In genomic region chr5:176994460-176995121, GRCh38 we compare ENCODE assay signal across 8 cellular contexts. TPM values are rescaled to one million over a fixed set of nuclear protein-coding genes. Genes with fewer than 3 reads are reported as not detected.
DNase-seq lines count a peak whose midpoint lies in the region; ATAC-seq and TF ChIP-seq lines count a peak whose summit lies in the region.

No MANE protein-coding gene starts in this region.

- TF ChIP-seq CTCF in esophagus squamous epithelium (IDR thresholded peaks at IDR 0.05) (no peak), esophagus muscularis mucosa (IDR thresholded peaks at IDR 0.05) (no peak)

- no peaks in the 10 kb centered on the region for H3K27me3 ChIP-seq in esophagus squamous epithelium
- H3K27me3 ChIP-seq in esophagus muscularis mucosa, result no peaks in the 10 kb centered on the region

- intact Hi-C loops in esophagus squamous epithelium (cut with DNase I), result no loop called here
- intact Hi-C loops in esophagus muscularis mucosa (cut with DNase I), result no loop called here

- TF ChIP-seq EP300 in esophagus muscularis mucosa (IDR thresholded peaks at IDR 0.05), result no peak

- H3K4me3 ChIP-seq in esophagus squamous epithelium (no peak overlapping the region), esophagus muscularis mucosa (no peak overlapping the region)

- H3K27ac ChIP-seq in esophagus squamous epithelium (peak overlapping the region; percentile 42 to 72 (median 50)), esophagus muscularis mucosa (replicated peaks in 1 of 4) (peak overlapping the region in 2 of 4 donors; percentile 19 to 20)

- H3K9me3 Mint-ChIP-seq in activated CD8-positive, alpha-beta T cell treated with anti-CD3 and anti-CD28 coated beads, Interleukin-2, amount 10 ng/mL, durations not matched to agents 7 days and 5 days (ENCODE audit: insufficient read depth), result peaks cover 5% of the 10 kb centered on the region

- H3K4me3 Mint-ChIP-seq in activated CD8-positive, alpha-beta T cell treated with anti-CD3 and anti-CD28 coated beads, Interleukin-2, amount 10 ng/mL, durations not matched to agents 7 days and 5 days, result no peak overlapping the region

- H3K4me1 Mint-ChIP-seq in activated CD8-positive, alpha-beta T cell treated with anti-CD3 and anti-CD28 coated beads, Interleukin-2, amount 10 ng/mL, durations not matched to agents 7 days and 5 days (ENCODE audit: low read depth), result peaks cover 26% of the 10 kb centered on the region

- H3K36me3 Mint-ChIP-seq in activated CD8-positive, alpha-beta T cell treated with anti-CD3 and anti-CD28 coated beads, Interleukin-2, amount 10 ng/mL, durations not matched to agents 7 days and 5 days (ENCODE audit: low read depth), result peaks cover 33% of the 10 kb centered on the region

- POLR2A ChIA-PET in activated CD8-positive, alpha-beta T cell treated with anti-CD3 and anti-CD28 coated beads, Interleukin-2, amount 10 ng/mL, durations not matched to agents 7 days and 5 days (lab: Charles Lee), result no interaction called here

- H3K27me3 Mint-ChIP-seq in activated CD8-positive, alpha-beta T cell treated with anti-CD3 and anti-CD28 coated beads, Interleukin-2, amount 10 ng/mL, durations not matched to agents 7 days and 5 days (ENCODE audit: low read depth), result no peaks in the 10 kb centered on the region

- CTCF ChIA-PET in activated CD8-positive, alpha-beta T cell treated with anti-CD3 and anti-CD28 coated beads, Interleukin-2, amount 10 ng/mL, durations not matched to agents 7 days and 5 days (lab: Charles Lee), result no interaction called here

- H3K27ac Mint-ChIP-seq in activated CD8-positive, alpha-beta T cell treated with anti-CD3 and anti-CD28 coated beads, Interleukin-2, amount 10 ng/mL, durations not matched to agents 7 days and 5 days, result no peak overlapping the region

- H3K4me1 ChIP-seq in esophagus squamous epithelium, result peaks cover 0 to 30% (median 6%) of the 10 kb centered on the region in 3 donors
- H3K4me1 ChIP-seq in esophagus muscularis mucosa, result peaks cover 10 to 26% (median 21%) of the 10 kb centered on the region in 4 donors

- peak; percentile 42 for ATAC-seq in GM19395 (IDR thresholded peaks at IDR 0.05; ENCODE audit: unreplicated experiment)
- no peak for ATAC-seq in activated CD8-positive, alpha-beta T cell treated with anti-CD3 and anti-CD28 coated beads, Interleukin-2, amount 10 ng/mL, durations not matched to agents 7 days and 5 days

- H3K9me3 ChIP-seq in esophagus squamous epithelium (no peaks in the 10 kb centered on the region), esophagus muscularis mucosa (peaks cover 0 to 7% (median 0%) of the 10 kb centered on the region in 4 donors)

- WGBS in esophagus squamous epithelium, 2 donors, result 44 to 71% methylated on average over 6 to 7 of the region's 7 CpGs
- 61% methylated on average over 7 of the region's 7 CpGs for WGBS in esophagus muscularis mucosa

- TF ChIP-seq POLR2A in esophagus squamous epithelium (IDR thresholded peaks at IDR 0.05) (no peak), esophagus muscularis mucosa (IDR thresholded peaks at IDR 0.05; ENCODE audit: low read depth) (no peak)

- peak; percentile 93 to 99 for DNase-seq in NOMO-1 (lab: John Stamatoyannopoulos, UW; ENCODE audit: unreplicated experiment in 2 of 2)
- DNase-seq in esophagus squamous epithelium (lab: John Stamatoyannopoulos, UW), result no peak
- DNase-seq in renal cortical epithelial cell (ENCODE audit: low read depth), result peak; percentile 81
- DNase-seq in esophagus muscularis mucosa (ENCODE audit: extremely low spot score), result no peak
- no peak for DNase-seq in stimulated activated CD4-positive, alpha-beta T cell treated with anti-CD3 and anti-CD28 coated beads, Interleukin-4, amount 100 ng/mL, for 1 hour
- no peak for DNase-seq in hypothalamus (lab: John Stamatoyannopoulos, UW)
- DNase-seq in activated CD8-positive, alpha-beta T cell treated with anti-CD3 and anti-CD28 coated beads, Interleukin-2, amount 10 ng/mL, durations not matched to agents 7 days and 5 days, result no peak

- H3K36me3 ChIP-seq in esophagus squamous epithelium, result no peaks in the 10 kb centered on the region
- H3K36me3 ChIP-seq in esophagus muscularis mucosa, result peaks cover 0 to 3% (median 0%) of the 10 kb centered on the region in 4 donors

RNA-seq across cellular contexts. Expression of gene UIMC1, which starts 12.0 kb away (rescaled TPM):
- 10 to 100 TPM; 10.3 to 38.1 (median 15.6) TPM for total RNA-seq in esophagus squamous epithelium
- 35.1 and 43.4 TPM in 2 replicates for total RNA-seq in renal cortical epithelial cell
- total RNA-seq in esophagus muscularis mucosa, result 10 to 100 TPM; 34.7 to 51.1 (median 48.9) TPM
- 10 to 100 TPM; 49.4 to 53.0 TPM for total RNA-seq in activated CD8-positive, alpha-beta T cell treated with anti-CD3 and anti-CD28 coated beads, Interleukin-2, amount 10 ng/mL, durations not matched to agents 7 days and 5 days

RNA-seq across cellular contexts. Expression of gene ZNF346, which starts 27.9 kb away (rescaled TPM):
- 10 to 100 TPM; 11.4 to 17.0 (median 13.3) TPM for total RNA-seq in esophagus squamous epithelium
- total RNA-seq in renal cortical epithelial cell, result 9.0 and 23.8 TPM in 2 replicates
- total RNA-seq in esophagus muscularis mucosa, result 10 to 100 TPM; 14.4 to 22.9 (median 18.5) TPM
- total RNA-seq in activated CD8-positive, alpha-beta T cell treated with anti-CD3 and anti-CD28 coated beads, Interleukin-2, amount 10 ng/mL, durations not matched to agents 7 days and 5 days, result 10 to 100 TPM; 25.1 to 29.8 TPM

Comparison
In these comparisons a context has a peak if more than half of its experiments do, and no peak if none do; other contexts are left out.
1. DNase-seq: peak in NOMO-1 (2 of 2) and renal cortical epithelial cell (single experiment); none in esophagus squamous epithelium (single experiment), esophagus muscularis mucosa (single experiment), stimulated activated CD4-positive, alpha-beta T cell treated with anti-CD3 and anti-CD28 coated beads, Interleukin-4, amount 100 ng/mL, for 1 hour (single experiment), hypothalamus (0 of 51) and activated CD8-positive, alpha-beta T cell treated with anti-CD3 and anti-CD28 coated beads, Interleukin-2, amount 10 ng/mL, durations not matched to agents 7 days and 5 days (single experiment).